8 cellular contexts compared by ENCODE assay signal in genomic region chr3:46934508-46935167, GRCh38. TPM values are rescaled to one million over a fixed set of nuclear protein-coding genes. Genes with fewer than 3 reads are reported as not detected.
DNase-seq lines count a peak whose midpoint lies in the region; ATAC-seq and TF ChIP-seq lines count a peak whose summit lies in the region.

No MANE protein-coding gene starts in this region.

- H3K27me3 ChIP-seq in dorsolateral prefrontal cortex, result no peaks in the 10 kb centered on the region

- H3K4me3 ChIP-seq in dorsolateral prefrontal cortex, result no peak overlapping the region

- intact Hi-C loops in dorsolateral prefrontal cortex (cut with DNase I), result loop anchor here (5.0 to 10.0 kb wide), 3 partner anchors 43 to 388 kb away; partner anchors contain the start of genes CCDC12 (in 1 of the 2), NBEAL2 (in 1 of the 2) and SETD2 (in 1 of the 2)

- H3K27ac Mint-ChIP-seq in activated T-cell treated with anti-CD3 and anti-CD28 coated beads, Interleukin-2, amount 50 U/mL, for 24 hours, result peak overlapping the region; percentile 33
- peak overlapping the region; percentile 93 for H3K27ac Mint-ChIP-seq in mesothelial cell of epicardium

- peaks cover 72% of the 10 kb centered on the region for H3K4me1 Mint-ChIP-seq in activated T-cell treated with anti-CD3 and anti-CD28 coated beads, Interleukin-2, amount 50 U/mL, for 24 hours (ENCODE audit: low read depth)
- H3K4me1 Mint-ChIP-seq in mesothelial cell of epicardium, result peaks cover 47% of the 10 kb centered on the region

- H3K27ac ChIP-seq in dorsolateral prefrontal cortex, result peak overlapping the region in 35 of 59 donors; percentile 3 to 77 (median 44)

- no peak for DNase-seq in activated T-cell treated with anti-CD3 and anti-CD28 coated beads, Interleukin-2, amount 50 U/mL, for 24 hours
- no peak for DNase-seq in activated T-cell treated with anti-CD3 and anti-CD28 coated beads, Interleukin-2, amount 50 U/mL, for 48 hours
- peak in 1 of 10 donors; percentile 27 for DNase-seq in dorsolateral prefrontal cortex
- no peak for DNase-seq in mesothelial cell of epicardium (ENCODE audit: low spot score in 2 of 2, unreplicated experiment in 2 of 2)
- DNase-seq in mucosa of gallbladder (ENCODE audit: low spot score), result no peak
- no peak for DNase-seq in HT-29 (ENCODE audit: low spot score)

- peaks cover 90% of the 10 kb centered on the region for H3K36me3 Mint-ChIP-seq in activated T-cell treated with anti-CD3 and anti-CD28 coated beads, Interleukin-2, amount 50 U/mL, for 24 hours (ENCODE audit: low read depth)
- peaks cover 11% of the 10 kb centered on the region for H3K36me3 Mint-ChIP-seq in mesothelial cell of epicardium

- TF ChIP-seq CTCF in dorsolateral prefrontal cortex (IDR thresholded peaks at IDR 0.05 in 54 of 56, conservative IDR thresholded peaks at IDR 0.05 in 2 of 56; ENCODE audit: low read depth in 1 of 56, partially characterized antibody in 56 of 56) (no peak), mesothelial cell of epicardium (IDR thresholded peaks at IDR 0.05; ENCODE audit: unreplicated experiment) (no peak)

- H3K27me3 Mint-ChIP-seq in activated T-cell treated with anti-CD3 and anti-CD28 coated beads, Interleukin-2, amount 50 U/mL, for 24 hours, result no peaks in the 10 kb centered on the region
- H3K27me3 Mint-ChIP-seq in mesothelial cell of epicardium (ENCODE audit: low read depth), result no peaks in the 10 kb centered on the region

- no peak overlapping the region for H3K4me3 Mint-ChIP-seq in activated T-cell treated with anti-CD3 and anti-CD28 coated beads, Interleukin-2, amount 50 U/mL, for 24 hours
- no peak overlapping the region for H3K4me3 Mint-ChIP-seq in mesothelial cell of epicardium

- ATAC-seq in GM21786 (IDR thresholded peaks at IDR 0.05; ENCODE audit: unreplicated experiment) (no peak), HG03095 (IDR thresholded peaks at IDR 0.05; ENCODE audit: unreplicated experiment) (no peak)

- H3K9me3 Mint-ChIP-seq in activated T-cell treated with anti-CD3 and anti-CD28 coated beads, Interleukin-2, amount 50 U/mL, for 24 hours, result no peaks in the 10 kb centered on the region
- no peaks in the 10 kb centered on the region for H3K9me3 Mint-ChIP-seq in mesothelial cell of epicardium

RNA-seq across cellular contexts. Expression of gene CCDC12, which starts 41.9 kb away (rescaled TPM):
- 10 to 100 TPM; 30.9 to 54.9 (median 40.5) TPM for total RNA-seq in dorsolateral prefrontal cortex
- 49.7 to 52.4 TPM (median 50.5 TPM) in 3 replicates for total RNA-seq in mesothelial cell of epicardium
- 50.0 TPM for total RNA-seq in mucosa of gallbladder
- 38.2 and 39.4 TPM in 2 replicates for total RNA-seq in HT-29 (2014; rRNA removed; shearing (Covaris generic))

RNA-seq across cellular contexts. Expression of gene NBEAL2, which starts 44.8 kb away (rescaled TPM):
- 10 to 100 TPM in 112 of 120 experiments, 1 to 10 TPM in 8; 8.2 to 41.7 (median 16.9) TPM for total RNA-seq in dorsolateral prefrontal cortex
- total RNA-seq in mesothelial cell of epicardium, result 83.5 to 86.9 TPM (median 84.2 TPM) in 3 replicates
- total RNA-seq in mucosa of gallbladder, result 150 TPM
- total RNA-seq in HT-29 (2014; rRNA removed; shearing (Covaris generic)), result 154 and 168 TPM in 2 replicates

RNA-seq across cellular contexts. Expression of gene PTH1R, which starts 57.1 kb away (rescaled TPM):
- total RNA-seq in dorsolateral prefrontal cortex, result 10 to 100 TPM in 115 of 120 experiments, 1 to 10 TPM in 5; 7.9 to 65.0 (median 17.4) TPM
- total RNA-seq in mesothelial cell of epicardium, result 34.3 to 38.0 TPM (median 36.4 TPM) in 3 replicates
- total RNA-seq in mucosa of gallbladder, result 11.7 TPM
- not detected in 2 replicates for total RNA-seq in HT-29 (2014; rRNA removed; shearing (Covaris generic))
